Comparison of ENCODE assay signal across 15 cellular contexts in genomic region chr20:1867495-1868260, GRCh38. TPM values are rescaled to one million over a fixed set of nuclear protein-coding genes. Genes with fewer than 3 reads are reported as not detected.
"Had no signal": no experiment of that assay in that cellular context is flagged by ENCODE, and none has a peak within 500 bp of the region (broad histone marks: within the 10 kb centered on the region; RNA-seq: fewer than 3 reads in every experiment).

No MANE protein-coding gene starts in this region.

- DNase-seq: activated CD4-positive, alpha-beta T cell treated with anti-CD3 and anti-CD28 coated beads for 4 hours; activated CD8-positive, alpha-beta memory T cell treated with anti-CD3 and anti-CD28 coated beads, Interleukin-2, amount 50 U/mL, for 48 hours; activated CD8-positive, alpha-beta T cell treated with anti-CD3 and anti-CD28 coated beads, Interleukin-2, amount 10 ng/mL, durations not matched to agents 7 days and 5 days; activated naive CD8-positive, alpha-beta T cell treated with anti-CD3 and anti-CD28 coated beads, Interleukin-2, amount 10 ng/mL, durations not matched to agents 7 days and 5 days; gastrocnemius medialis; left lung; mesenchymal stem cell; ovary; stimulated activated CD4-positive, alpha-beta T cell treated with anti-CD3 and anti-CD28 coated beads, Interleukin-4, amount 100 ng/mL, for 1 hour; stimulated activated naive CD8-positive, alpha-beta T cell treated with anti-CD3 and anti-CD28 coated beads, Interleukin-15, amount 100 ng/mL, for 72 hours; T-helper 9 cell; testis; WERI-Rb-1 had no signal

- ATAC-seq: activated CD8-positive, alpha-beta T cell treated with anti-CD3 and anti-CD28 coated beads, Interleukin-2, amount 10 ng/mL, durations not matched to agents 7 days and 5 days; gastrocnemius medialis; left lung; natural killer cell treated with Interleukin-12 subunit alpha and Interleukin-12 subunit beta and Interleukin-15 and Interleukin-18, amount 100 ng/mL, for 72 hours; stimulated activated naive CD8-positive, alpha-beta T cell treated with anti-CD3 and anti-CD28 coated beads, Interleukin-15, amount 100 ng/mL, for 72 hours had no signal

- H3K27me3 ChIP-seq: ascending aorta, gastrocnemius medialis, ovary, testis had no signal

- H3K9me3 ChIP-seq: ascending aorta, gastrocnemius medialis, left lung, ovary, testis had no signal

- H3K4me3 Mint-ChIP-seq: activated CD8-positive, alpha-beta T cell treated with anti-CD3 and anti-CD28 coated beads, Interleukin-2, amount 10 ng/mL, durations not matched to agents 7 days and 5 days; activated naive CD8-positive, alpha-beta T cell treated with anti-CD3 and anti-CD28 coated beads, Interleukin-2, amount 10 ng/mL, durations not matched to agents 7 days and 5 days; natural killer cell treated with Interleukin-12 subunit alpha and Interleukin-12 subunit beta and Interleukin-15 and Interleukin-18, amount 100 ng/mL, for 72 hours; stimulated activated naive CD8-positive, alpha-beta T cell treated with anti-CD3 and anti-CD28 coated beads, Interleukin-15, amount 100 ng/mL, for 72 hours had no signal

- H3K4me1 ChIP-seq: ascending aorta, gastrocnemius medialis, testis had no signal

- H3K4me3 ChIP-seq: ascending aorta, gastrocnemius medialis, left lung, ovary, testis had no signal

- H3K36me3 ChIP-seq: ascending aorta, gastrocnemius medialis, left lung, ovary, WERI-Rb-1 had no signal

- H3K27ac Mint-ChIP-seq: activated CD8-positive, alpha-beta T cell treated with anti-CD3 and anti-CD28 coated beads, Interleukin-2, amount 10 ng/mL, durations not matched to agents 7 days and 5 days; activated naive CD8-positive, alpha-beta T cell treated with anti-CD3 and anti-CD28 coated beads, Interleukin-2, amount 10 ng/mL, durations not matched to agents 7 days and 5 days; natural killer cell treated with Interleukin-12 subunit alpha and Interleukin-12 subunit beta and Interleukin-15 and Interleukin-18, amount 100 ng/mL, for 72 hours; stimulated activated naive CD8-positive, alpha-beta T cell treated with anti-CD3 and anti-CD28 coated beads, Interleukin-15, amount 100 ng/mL, for 72 hours had no signal

- H3K36me3 Mint-ChIP-seq: activated naive CD8-positive, alpha-beta T cell treated with anti-CD3 and anti-CD28 coated beads, Interleukin-2, amount 10 ng/mL, durations not matched to agents 7 days and 5 days; natural killer cell treated with Interleukin-12 subunit alpha and Interleukin-12 subunit beta and Interleukin-15 and Interleukin-18, amount 100 ng/mL, for 72 hours had no signal

- H3K9me3 Mint-ChIP-seq: activated naive CD8-positive, alpha-beta T cell treated with anti-CD3 and anti-CD28 coated beads, Interleukin-2, amount 10 ng/mL, durations not matched to agents 7 days and 5 days; natural killer cell treated with Interleukin-12 subunit alpha and Interleukin-12 subunit beta and Interleukin-15 and Interleukin-18, amount 100 ng/mL, for 72 hours; stimulated activated naive CD8-positive, alpha-beta T cell treated with anti-CD3 and anti-CD28 coated beads, Interleukin-15, amount 100 ng/mL, for 72 hours had no signal

- H3K27ac ChIP-seq: ascending aorta, gastrocnemius medialis, left lung, ovary, testis, WERI-Rb-1 had no signal

RNA-seq across cellular contexts. Expression of gene SIRPA, which starts 27.5 kb away (rescaled TPM):
- total RNA-seq: activated CD8-positive, alpha-beta T cell treated with anti-CD3 and anti-CD28 coated beads, Interleukin-2, amount 10 ng/mL, durations not matched to agents 7 days and 5 days had no signal
